Comparison of ENCODE assay signal across 17 cellular contexts in genomic region chr1:231557898-231558710, GRCh38. TPM values are rescaled to one million over a fixed set of nuclear protein-coding genes. Genes with fewer than 3 reads are reported as not detected.
A peak's percentile ranks its signal among the peaks of the same experiment; 100 is the strongest.
DNase-seq lines count a peak whose midpoint lies in the region; ATAC-seq and TF ChIP-seq lines count a peak whose summit lies in the region.
"Had no signal": no experiment of that assay in that cellular context is flagged by ENCODE, and none has a peak within 500 bp of the region (broad histone marks: within the 10 kb centered on the region; RNA-seq: fewer than 3 reads in every experiment).

No MANE protein-coding gene starts in this region.

- intact Hi-C loops in spleen (cut with DNase I; ENCODE audit: low total_unique reads): no loop called here

- peaks cover 13% of the 10 kb centered on the region for H3K4me1 ChIP-seq in GM23248 (ENCODE audit: insufficient read depth)
- H3K4me1 ChIP-seq in spleen: peaks cover 0 to 32% (median 14%) of the 10 kb centered on the region in 6 donors

- TF ChIP-seq POLR2A in spleen (IDR thresholded peaks at IDR 0.05): no peak

- H2AFZ ChIP-seq in GM23248: no peak overlapping the region

- H3K4me2 ChIP-seq in GM23248 (ENCODE audit: unreplicated experiment): no peak overlapping the region

- H3K27me3 ChIP-seq in GM23248 (replicated peaks; ENCODE audit: insufficient read depth): no peaks in the 10 kb centered on the region
- H3K27me3 ChIP-seq in spleen (replicated peaks in 1 of 7): no peaks in the 10 kb centered on the region

- no peaks in the 10 kb centered on the region; the same call in 1 of the 2 replicates for H4K20me1 ChIP-seq in GM23248 (ENCODE audit: insufficient read depth)

- in situ Hi-C loops in GM23248 (cut with MboI): no loop called here

- H3K9me3 ChIP-seq in GM23248 (ENCODE audit: low read depth): no peaks in the 10 kb centered on the region
- no peaks in the 10 kb centered on the region for H3K9me3 ChIP-seq in spleen

- H3K27ac ChIP-seq in GM23248: no peak overlapping the region; the same call in 1 of the 2 replicates
- H3K27ac ChIP-seq in spleen: peak overlapping the region in 6 of 8 donors; percentile 5 to 59 (median 27)

- H3K4me3 ChIP-seq in GM23248: no peak overlapping the region
- H3K4me3 ChIP-seq in foreskin fibroblast (ENCODE audit: low read depth in 1 of 2, low read length in 2 of 2): no peak overlapping the region
- H3K4me3 ChIP-seq in spleen: no peak overlapping the region

- no peaks in the 10 kb centered on the region for H3K9me2 ChIP-seq in GM23248 (ENCODE audit: insufficient read depth)

- no peak overlapping the region for H3K9ac ChIP-seq in GM23248

- TF ChIP-seq CTCF in foreskin fibroblast (IDR thresholded peaks at IDR 0.05; ENCODE audit: low read depth, low read length) (no peak), spleen (IDR thresholded peaks at IDR 0.05 in 8 of 11, conservative IDR thresholded peaks at IDR 0.05 in 3 of 11) (no peak)

- WGBS in GM23248 (ENCODE audit: low coverage in 1 of 2, low lambda C conversion rate in 2 of 2, missing lambda C conversion rate in 2 of 2), 2 experiments: 54 to 57% methylated on average over 3 of the region's 3 CpGs
- 75 to 86% (median 79%) methylated on average over 3 of the region's 3 CpGs for WGBS in spleen, 5 donors

- DNase-seq in GM23248 (peak; percentile 53), RKO (ENCODE audit: low spot score) (peak; percentile 11), foreskin fibroblast (peak; percentile 20 to 51), spleen (no peak), NCI-H226 (no peak)
- DNase-seq: activated CD4-positive, CD25-positive, alpha-beta regulatory T cell; activated naive CD4-positive, alpha-beta T cell treated with anti-CD3 and anti-CD28 coated beads, Interleukin-2, amount 10 ng/mL, durations not matched to agents 7 days and 5 days; CD8-positive, alpha-beta memory T cell; cerebellar nuclear complex; hippocampal formation; naive thymus-derived CD4-positive, alpha-beta T cell; NCI-H1092 treated with DMSO at 0.1 percent for 48 hours; T-helper 1 cell; trophoblast cell had no signal

- H3K79me2 ChIP-seq in GM23248 (ENCODE audit: insufficient read depth): peaks cover 42% of the 10 kb centered on the region

- ATAC-seq in GM19467 (IDR thresholded peaks at IDR 0.05; ENCODE audit: unreplicated experiment) (no peak), GM21515 (IDR thresholded peaks at IDR 0.05; ENCODE audit: unreplicated experiment) (no peak)
- ATAC-seq: naive thymus-derived CD4-positive, alpha-beta T cell; Panc1 had no signal

- H3K36me3 ChIP-seq in GM23248 (ENCODE audit: low read depth): 0 out of 2 replicates have a peak, but pooled peaks cover 7% of the 10 kb centered on the region
- H3K36me3 ChIP-seq in spleen: peaks cover 0 to 62% (median 9%) of the 10 kb centered on the region in 6 donors

- peaks cover 13% of the 10 kb centered on the region; the same call in 1 of the 2 replicates for H3F3A ChIP-seq in GM23248 (ENCODE audit: insufficient read depth)

RNA-seq across cellular contexts. Expression of gene TSNAX, which starts 29.6 kb away (rescaled TPM):
- total RNA-seq in GM23248 (2014; rRNA removed; shearing (Covaris generic)): 36.7 and 39.4 TPM in 2 replicates
- polyA plus RNA-seq in GM23248 (2016; fragmentation: Nextera tagmentation; extraction: Ambion mirVana): 45.8 and 50.8 TPM in 2 replicates
- 10 to 100 TPM; 46.6 to 61.8 (median 48.3) TPM for total RNA-seq in spleen
- 10 to 100 TPM; 14.0 to 25.4 (median 18.2) TPM for polyA plus RNA-seq in spleen

Comparison
In these comparisons a context has a peak if more than half of its experiments do, and no peak if none do; other contexts are left out.
1. DNase-seq: peak in GM23248 (single experiment), RKO (single experiment) and foreskin fibroblast (2 of 2); none in spleen (single experiment) and NCI-H226 (single experiment).